ENCODE assay signal across 1 cellular context in the genomic region with DNA sequence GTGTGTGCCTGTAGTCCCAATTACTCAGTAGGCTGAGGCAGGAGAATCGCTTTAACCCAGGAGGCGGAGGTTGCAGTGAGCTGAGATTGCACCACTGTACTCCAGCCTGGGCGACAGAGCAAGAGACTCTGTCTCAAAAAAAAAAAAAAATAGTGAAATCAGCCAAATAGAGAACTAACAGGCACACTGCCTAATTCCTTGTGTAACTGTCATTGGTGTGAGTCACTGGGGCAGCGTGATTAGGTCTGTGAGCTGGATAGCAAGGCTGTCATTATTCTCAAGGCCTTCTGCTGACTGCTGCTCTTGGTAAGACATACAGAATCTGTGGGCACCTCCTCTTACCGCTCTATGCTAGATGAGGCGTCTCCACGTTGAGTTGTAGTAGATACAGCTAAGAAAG.
TF ChIP-seq lines count a peak whose summit lies in the region.

No MANE protein-coding gene starts in this region.

TF ChIP-seq in GM23338, 12 proteins besides CTCF, POLR2A, EP300 and RAD21 (continued from another document):
- TF ChIP-seq, protein P1, sequence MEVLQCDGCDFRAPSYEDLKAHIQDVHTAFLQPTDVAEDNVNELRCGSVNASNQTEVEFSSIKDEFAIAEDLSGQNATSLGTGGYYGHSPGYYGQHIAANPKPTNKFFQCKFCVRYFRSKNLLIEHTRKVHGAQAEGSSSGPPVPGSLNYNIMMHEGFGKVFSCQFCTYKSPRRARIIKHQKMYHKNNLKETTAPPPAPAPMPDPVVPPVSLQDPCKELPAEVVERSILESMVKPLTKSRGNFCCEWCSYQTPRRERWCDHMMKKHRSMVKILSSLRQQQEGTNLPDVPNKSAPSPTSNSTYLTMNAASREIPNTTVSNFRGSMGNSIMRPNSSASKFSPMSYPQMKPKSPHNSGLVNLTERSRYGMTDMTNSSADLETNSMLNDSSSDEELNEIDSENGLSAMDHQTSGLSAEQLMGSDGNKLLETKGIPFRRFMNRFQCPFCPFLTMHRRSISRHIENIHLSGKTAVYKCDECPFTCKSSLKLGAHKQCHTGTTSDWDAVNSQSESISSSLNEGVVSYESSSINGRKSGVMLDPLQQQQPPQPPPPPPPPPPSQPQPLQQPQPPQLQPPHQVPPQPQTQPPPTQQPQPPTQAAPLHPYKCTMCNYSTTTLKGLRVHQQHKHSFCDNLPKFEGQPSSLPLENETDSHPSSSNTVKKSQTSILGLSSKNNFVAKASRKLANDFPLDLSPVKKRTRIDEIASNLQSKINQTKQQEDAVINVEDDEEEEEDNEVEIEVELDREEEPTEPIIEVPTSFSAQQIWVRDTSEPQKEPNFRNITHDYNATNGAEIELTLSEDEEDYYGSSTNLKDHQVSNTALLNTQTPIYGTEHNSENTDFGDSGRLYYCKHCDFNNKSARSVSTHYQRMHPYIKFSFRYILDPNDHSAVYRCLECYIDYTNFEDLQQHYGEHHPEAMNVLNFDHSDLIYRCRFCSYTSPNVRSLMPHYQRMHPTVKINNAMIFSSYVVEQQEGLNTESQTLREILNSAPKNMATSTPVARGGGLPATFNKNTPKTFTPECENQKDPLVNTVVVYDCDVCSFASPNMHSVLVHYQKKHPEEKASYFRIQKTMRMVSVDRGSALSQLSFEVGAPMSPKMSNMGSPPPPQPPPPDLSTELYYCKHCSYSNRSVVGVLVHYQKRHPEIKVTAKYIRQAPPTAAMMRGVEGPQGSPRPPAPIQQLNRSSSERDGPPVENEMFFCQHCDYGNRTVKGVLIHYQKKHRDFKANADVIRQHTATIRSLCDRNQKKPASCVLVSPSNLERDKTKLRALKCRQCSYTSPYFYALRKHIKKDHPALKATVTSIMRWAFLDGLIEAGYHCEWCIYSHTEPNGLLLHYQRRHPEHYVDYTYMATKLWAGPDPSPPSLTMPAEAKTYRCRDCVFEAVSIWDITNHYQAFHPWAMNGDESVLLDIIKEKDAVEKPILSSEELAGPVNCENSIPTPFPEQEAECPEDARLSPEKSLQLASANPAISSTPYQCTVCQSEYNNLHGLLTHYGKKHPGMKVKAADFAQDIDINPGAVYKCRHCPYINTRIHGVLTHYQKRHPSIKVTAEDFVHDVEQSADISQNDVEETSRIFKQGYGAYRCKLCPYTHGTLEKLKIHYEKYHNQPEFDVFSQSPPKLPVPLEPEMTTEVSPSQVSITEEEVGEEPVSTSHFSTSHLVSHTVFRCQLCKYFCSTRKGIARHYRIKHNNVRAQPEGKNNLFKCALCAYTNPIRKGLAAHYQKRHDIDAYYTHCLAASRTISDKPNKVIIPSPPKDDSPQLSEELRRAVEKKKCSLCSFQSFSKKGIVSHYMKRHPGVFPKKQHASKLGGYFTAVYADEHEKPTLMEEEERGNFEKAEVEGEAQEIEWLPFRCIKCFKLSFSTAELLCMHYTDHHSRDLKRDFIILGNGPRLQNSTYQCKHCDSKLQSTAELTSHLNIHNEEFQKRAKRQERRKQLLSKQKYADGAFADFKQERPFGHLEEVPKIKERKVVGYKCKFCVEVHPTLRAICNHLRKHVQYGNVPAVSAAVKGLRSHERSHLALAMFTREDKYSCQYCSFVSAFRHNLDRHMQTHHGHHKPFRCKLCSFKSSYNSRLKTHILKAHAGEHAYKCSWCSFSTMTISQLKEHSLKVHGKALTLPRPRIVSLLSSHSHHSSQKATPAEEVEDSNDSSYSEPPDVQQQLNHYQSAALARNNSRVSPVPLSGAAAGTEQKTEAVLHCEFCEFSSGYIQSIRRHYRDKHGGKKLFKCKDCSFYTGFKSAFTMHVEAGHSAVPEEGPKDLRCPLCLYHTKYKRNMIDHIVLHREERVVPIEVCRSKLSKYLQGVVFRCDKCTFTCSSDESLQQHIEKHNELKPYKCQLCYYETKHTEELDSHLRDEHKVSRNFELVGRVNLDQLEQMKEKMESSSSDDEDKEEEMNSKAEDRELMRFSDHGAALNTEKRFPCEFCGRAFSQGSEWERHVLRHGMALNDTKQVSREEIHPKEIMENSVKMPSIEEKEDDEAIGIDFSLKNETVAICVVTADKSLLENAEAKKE (CRISPR knock-in tag; IDR thresholded peaks at IDR 0.05): no peak
- TF ChIP-seq CREB1 (CRISPR knock-in tag; IDR thresholded peaks at IDR 0.05; ENCODE audit: low read depth) (no peak), JUNB (IDR thresholded peaks at IDR 0.05; ENCODE audit: unreplicated experiment) (no peak)
